In genomic region chr7:138585283-138585993, GRCh38 we compare ENCODE assay signal across 29 cellular contexts.
"Had no signal": no experiment of that assay in that cellular context is flagged by ENCODE, and none has a peak within 500 bp of the region (broad histone marks: within the 10 kb centered on the region; RNA-seq: fewer than 3 reads in every experiment).

No MANE protein-coding gene starts in this region.

- H3K4me1 Mint-ChIP-seq: naive thymus-derived CD8-positive, alpha-beta T cell; neural crest cell; stimulated activated effector memory CD8-positive, alpha-beta T cell treated with anti-CD3 and anti-CD28 coated beads, Interleukin-12 subunit alpha, Interleukin-12 subunit beta, amount 100 ng/mL, for 72 hours had no signal

- H3K4me3 Mint-ChIP-seq: naive thymus-derived CD8-positive, alpha-beta T cell; nephron; neural crest cell; stimulated activated effector memory CD8-positive, alpha-beta T cell treated with anti-CD3 and anti-CD28 coated beads, Interleukin-12 subunit alpha, Interleukin-12 subunit beta, amount 100 ng/mL, for 72 hours had no signal

- FAIRE-seq: small intestine had no signal

- H3K27ac ChIP-seq: heart left ventricle, hepatocyte, left ventricle myocardium inferior, neutrophil, ovary, prostate gland, sigmoid colon, spleen, stomach, testis, thyroid gland, transverse colon, upper lobe of left lung, vagina had no signal

- H3K4me2 ChIP-seq: hepatocyte had no signal

- H3K4me3 ChIP-seq: heart left ventricle, hepatocyte, left ventricle myocardium inferior, lung, mucosa of descending colon, ovary, prostate gland, sigmoid colon, spleen, stomach, testis, thyroid gland, transverse colon, upper lobe of left lung, vagina had no signal

- ATAC-seq: heart left ventricle; mucosa of descending colon; naive thymus-derived CD8-positive, alpha-beta T cell; right cardiac atrium; stimulated activated effector memory CD8-positive, alpha-beta T cell treated with anti-CD3 and anti-CD28 coated beads, Interleukin-12 subunit alpha, Interleukin-12 subunit beta, amount 100 ng/mL, for 72 hours had no signal

- H3K27me3 ChIP-seq: heart left ventricle, hepatocyte, neutrophil, ovary, sigmoid colon, spleen, stomach, testis, thyroid gland, transverse colon, upper lobe of left lung, vagina had no signal

- H3K9me3 ChIP-seq: heart left ventricle, left ventricle myocardium inferior, mucosa of descending colon, neutrophil, ovary, prostate gland, sigmoid colon, spleen, stomach, testis, thyroid gland, transverse colon, upper lobe of left lung, vagina had no signal

- H2AFZ ChIP-seq: hepatocyte had no signal

- H3K27ac Mint-ChIP-seq: nephron; stimulated activated effector memory CD8-positive, alpha-beta T cell treated with anti-CD3 and anti-CD28 coated beads, Interleukin-12 subunit alpha, Interleukin-12 subunit beta, amount 100 ng/mL, for 72 hours had no signal

- DNase-seq: heart left ventricle; islet precursor cell; left ventricle myocardium inferior; mesendoderm; midbrain; mucosa of descending colon; naive thymus-derived CD8-positive, alpha-beta T cell; occipital lobe; ovary; retina; right cardiac atrium; sigmoid colon; small intestine; spleen; stimulated activated CD4-positive, alpha-beta T cell treated with anti-CD3 and anti-CD28 coated beads, Interleukin-4, amount 100 ng/mL, for 24 hours; stimulated activated naive CD4-positive, alpha-beta T cell; stomach; testis; thyroid gland; transverse colon; upper lobe of left lung had no signal

- H3K4me1 ChIP-seq: prostate gland, sigmoid colon, spleen, stomach, testis, thyroid gland, transverse colon, upper lobe of left lung, vagina had no signal

- H3K9me3 Mint-ChIP-seq: nephron; stimulated activated effector memory CD8-positive, alpha-beta T cell treated with anti-CD3 and anti-CD28 coated beads, Interleukin-12 subunit alpha, Interleukin-12 subunit beta, amount 100 ng/mL, for 72 hours had no signal

- H3K36me3 ChIP-seq: ovary had no signal

- H3K79me2 ChIP-seq: hepatocyte had no signal

- H3K27me3 Mint-ChIP-seq: naive thymus-derived CD8-positive, alpha-beta T cell had no signal
